Comparison of ENCODE assay signal across 6 cellular contexts in the genomic region with DNA sequence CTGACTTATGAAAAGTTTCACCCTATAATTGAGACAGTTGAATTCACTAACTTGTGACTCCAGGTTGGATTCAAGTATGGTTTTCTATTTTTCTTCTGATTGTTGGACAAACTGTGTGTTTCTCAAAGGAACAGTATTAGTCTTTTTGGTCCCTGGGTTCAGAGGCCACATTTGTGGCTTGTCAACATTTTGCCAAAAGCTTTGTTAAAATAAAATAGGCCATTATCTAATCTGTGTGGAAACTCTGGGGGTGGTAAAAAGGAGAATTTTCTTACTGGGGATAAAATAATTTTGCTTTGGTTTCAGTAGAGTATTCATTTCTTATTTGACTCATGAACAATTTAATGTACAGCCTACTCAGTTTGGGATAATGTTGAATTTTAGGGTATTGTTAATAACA.
"Had no signal": no experiment of that assay in that cellular context is flagged by ENCODE, and none has a peak within 500 bp of the region (broad histone marks: within the 10 kb centered on the region; RNA-seq: fewer than 3 reads in every experiment).

No MANE protein-coding gene starts in this region.

- H3K4me3 ChIP-seq: GM23248, HAP-1, K562 had no signal

- H3K4me1 ChIP-seq: HAP-1 had no signal

- H2AFZ ChIP-seq: GM23248 had no signal

- DNase-seq: GM23248, GOT3, H7, IMR-90 had no signal

- H3K27ac ChIP-seq: GM23248 had no signal

- H3K9ac ChIP-seq: GM23248 had no signal

- ATAC-seq: K562 had no signal

- H3K36me3 ChIP-seq: HAP-1 had no signal

- H3K9me3 ChIP-seq: HAP-1 had no signal
